In the genomic region with DNA sequence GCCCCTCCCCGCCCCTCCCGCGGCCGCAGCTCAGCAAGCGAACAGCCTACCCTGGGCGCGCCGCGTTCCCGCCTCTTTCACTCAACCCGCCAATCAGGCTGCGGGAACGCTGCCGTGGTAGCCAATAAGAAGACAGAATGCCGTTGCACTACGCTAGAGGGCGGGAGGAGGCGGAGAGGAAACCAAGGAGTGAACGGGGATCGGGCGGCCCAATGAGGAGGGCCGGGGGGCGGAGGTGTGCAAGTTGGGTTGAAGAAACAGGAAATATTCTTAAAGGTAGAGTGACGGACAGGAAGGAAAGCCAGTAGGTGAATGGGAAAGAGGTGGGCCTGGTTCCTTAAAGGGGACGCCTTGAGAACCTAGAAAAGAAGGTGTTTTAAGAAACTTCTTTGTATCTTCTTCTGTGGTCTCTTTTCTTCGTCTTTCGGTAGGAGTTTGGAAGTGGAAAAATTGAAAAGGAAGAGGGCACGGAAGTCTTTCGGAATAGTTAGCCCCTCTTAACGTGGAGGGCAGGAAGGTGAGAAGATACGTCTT, we compare ENCODE assay signal across 8 cellular contexts. TPM values are rescaled to one million over a fixed set of nuclear protein-coding genes. Genes with fewer than 3 reads are reported as not detected.
DNase-seq lines count a peak whose midpoint lies in the region; ATAC-seq and TF ChIP-seq lines count a peak whose summit lies in the region.

No MANE protein-coding gene starts in this region.

- in situ Hi-C loops in GM13976 (cut with MboI; ENCODE audit: low sequenced_read_pairs, unreplicated experiment) = no loop called here

- intact Hi-C loops in left ventricle myocardium superior (cut with micrococcal nuclease) = no loop called here

- no peaks in the 10 kb centered on the region for H3K9me3 Mint-ChIP-seq in progenitor cell of endocrine pancreas (ENCODE audit: low read depth)

- H3K36me3 Mint-ChIP-seq in progenitor cell of endocrine pancreas (ENCODE audit: insufficient read depth) = peaks cover under 1% of the 10 kb centered on the region

- peak overlapping the region; percentile 82 for H3K27ac ChIP-seq in angular gyrus (ENCODE audit: low read depth, low read length)

- no peak overlapping the region for H3K27ac Mint-ChIP-seq in progenitor cell of endocrine pancreas

- ATAC-seq in HG02870 (IDR thresholded peaks at IDR 0.05; ENCODE audit: unreplicated experiment) (peak; percentile 92), left ventricle myocardium superior (peak; percentile 96)

- TF ChIP-seq CTCF in GM13976 (IDR thresholded peaks at IDR 0.05; ENCODE audit: borderline replicate concordance, control extremely low read depth, extremely low read depth, insufficient read depth, missing control alignments) = no peak
- TF ChIP-seq CTCF in progenitor cell of endocrine pancreas (IDR thresholded peaks at IDR 0.05; ENCODE audit: unreplicated experiment) = no peak

- H3K4me3 Mint-ChIP-seq in progenitor cell of endocrine pancreas (ENCODE audit: low read depth) = no peak overlapping the region

- DNase-seq in GM13976 (ENCODE audit: low spot score) (peak; percentile 98), NCI-H146 (lab: John Stamatoyannopoulos, UW) (peak; percentile 100), T-helper 1 cell (peak; percentile 98 to 100 (median 98)), left ventricle myocardium superior (peak; percentile 99), progenitor cell of endocrine pancreas (ENCODE audit: low spot score, unreplicated experiment) (peak; percentile 99), ureter (ENCODE audit: low spot score) (peak; percentile 100)

- no peaks in the 10 kb centered on the region for H3K27me3 Mint-ChIP-seq in progenitor cell of endocrine pancreas

- H3K4me1 Mint-ChIP-seq in progenitor cell of endocrine pancreas (ENCODE audit: low read depth) = peaks cover 18% of the 10 kb centered on the region

RNA-seq across cellular contexts. Expression of gene USF3, which starts 0.3 kb away (rescaled TPM):
- 15.6 TPM for total RNA-seq in left ventricle myocardium superior
- total RNA-seq in progenitor cell of endocrine pancreas = 20.8 and 22.3 TPM in 2 replicates
- 19.3 TPM for total RNA-seq in ureter

RNA-seq across cellular contexts. Expression of gene NAA50, which starts 49.3 kb away (rescaled TPM):
- 79.5 TPM for total RNA-seq in left ventricle myocardium superior
- 99.2 and 110 TPM in 2 replicates for total RNA-seq in progenitor cell of endocrine pancreas
- 118 TPM for total RNA-seq in ureter

RNA-seq across cellular contexts. Expression of gene ATP6V1A, which starts 50.1 kb away (rescaled TPM):
- total RNA-seq in left ventricle myocardium superior (19.4 TPM), progenitor cell of endocrine pancreas (70.1 and 71.0 TPM in 2 replicates), ureter (71.4 TPM)

Comparison
In these comparisons a context has a peak if more than half of its experiments do, and no peak if none do; other contexts are left out.
1. Peak in every context shown above with its lines: DNase-seq, ATAC-seq and H3K27ac ChIP-seq.